Comparison of ENCODE assay signal across 8 cellular contexts in the genomic region with DNA sequence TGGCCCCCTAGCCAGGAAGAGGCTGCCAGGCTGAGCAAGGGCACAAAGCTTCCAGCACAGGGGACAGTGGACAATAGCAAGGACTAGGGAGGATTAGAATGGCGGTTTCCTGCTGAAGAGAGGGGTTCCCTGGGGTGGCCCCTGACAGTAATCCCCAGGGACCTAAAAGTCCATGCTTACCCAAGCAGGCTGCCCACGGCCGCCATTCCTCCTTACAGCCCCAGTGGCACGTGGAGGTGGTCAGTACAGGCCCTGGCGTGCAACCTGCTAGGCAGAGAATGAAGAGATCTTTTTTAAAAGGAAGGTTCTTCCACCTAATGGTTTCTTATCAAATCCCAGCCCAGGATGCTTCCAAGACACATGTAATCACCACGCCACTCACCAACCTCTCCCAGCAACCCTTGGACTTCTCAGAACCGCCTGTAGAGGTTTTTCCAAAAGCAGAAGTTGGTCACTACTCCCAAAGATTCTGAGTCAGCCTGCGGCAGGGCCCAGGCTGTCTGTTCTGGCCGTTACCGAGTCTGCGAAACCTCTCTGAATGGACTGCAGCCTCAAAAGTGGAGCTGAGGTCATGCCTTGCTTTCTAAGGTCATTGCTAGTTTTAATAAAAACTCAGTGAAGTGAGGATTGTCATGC. TPM values are rescaled to one million over a fixed set of nuclear protein-coding genes. Genes with fewer than 3 reads are reported as not detected.
DNase-seq lines count a peak whose midpoint lies in the region; ATAC-seq and TF ChIP-seq lines count a peak whose summit lies in the region.

No MANE protein-coding gene starts in this region.

- intact Hi-C loops in esophagus muscularis mucosa (cut with DNase I) (no loop called here), psoas muscle (cut with DNase I) (no loop called here)

- 78% methylated on average over 11 of the region's 11 CpGs for WGBS in esophagus muscularis mucosa
- WGBS in psoas muscle, 3 donors, result 74 to 84% (median 77%) methylated on average over 11 of the region's 11 CpGs

- H3K36me3 ChIP-seq in GM06990 (ENCODE audit: control insufficient read depth, insufficient read depth, low read length) (peaks cover 15% of the 10 kb centered on the region), Peyer's patch (peaks cover 0 to 22% (median 0%) of the 10 kb centered on the region in 3 donors), esophagus muscularis mucosa (peaks cover 0 to 27% (median 25%) of the 10 kb centered on the region in 4 donors), psoas muscle (ENCODE audit: insufficient read depth in 1 of 2, low read depth in 1 of 2) (peaks cover 0 to 22% of the 10 kb centered on the region in 2 donors)

- peak overlapping the region; percentile 99 for H3K4me3 ChIP-seq in GM06990 (replicated peaks; ENCODE audit: low read depth, low read length)
- H3K4me3 ChIP-seq in Peyer's patch, result peak overlapping the region; percentile 87 to 96 (median 94)
- H3K4me3 ChIP-seq in esophagus muscularis mucosa, result peak overlapping the region; percentile 75 to 98 (median 84)
- peak overlapping the region; percentile 98 for H3K4me3 ChIP-seq in psoas muscle

- ATAC-seq in psoas muscle, result no peak

- peak overlapping the region; percentile 91 to 97 (median 92) for H3K27ac ChIP-seq in Peyer's patch
- peak overlapping the region; percentile 90 to 97 (median 93) for H3K27ac ChIP-seq in esophagus muscularis mucosa (replicated peaks in 1 of 4)
- H3K27ac ChIP-seq in psoas muscle, result peak overlapping the region; percentile 88

- H3K9me3 ChIP-seq in Peyer's patch (no peaks in the 10 kb centered on the region), esophagus muscularis mucosa (no peaks in the 10 kb centered on the region), psoas muscle (no peaks in the 10 kb centered on the region)

- no peak for DNase-seq in GM06990 (ENCODE audit: extremely low read depth, insufficient read length)
- DNase-seq in Peyer's patch, result peak in 1 of 3 donors; percentile 1
- DNase-seq in esophagus muscularis mucosa (ENCODE audit: extremely low spot score), result no peak
- DNase-seq in psoas muscle, result no peak
- no peak for DNase-seq in HK-2 (ENCODE audit: unreplicated experiment)
- DNase-seq in stimulated activated CD4-positive, alpha-beta T cell treated with anti-CD3 and anti-CD28 coated beads, Interleukin-15, amount 100 ng/mL, for 24 hours, result no peak
- DNase-seq in activated CD4-positive, alpha-beta T cell treated with anti-CD3 and anti-CD28 coated beads for 1 hour, result no peak
- DNase-seq in AG08395 (ENCODE audit: low spot score), result no peak

- no peak for TF ChIP-seq CTCF in GM06990 (IDR thresholded peaks at IDR 0.05; ENCODE audit: insufficient read depth, low read length, poor library complexity, severe bottlenecking)
- no peak for TF ChIP-seq CTCF in Peyer's patch (IDR thresholded peaks at IDR 0.05)
- no peak for TF ChIP-seq CTCF in esophagus muscularis mucosa (IDR thresholded peaks at IDR 0.05)
- no peak for TF ChIP-seq CTCF in psoas muscle (IDR thresholded peaks at IDR 0.05)

- H3K4me1 ChIP-seq in Peyer's patch, result peaks cover 0 to 33% (median 13%) of the 10 kb centered on the region in 4 donors
- H3K4me1 ChIP-seq in esophagus muscularis mucosa, result peaks cover 28 to 39% (median 37%) of the 10 kb centered on the region in 4 donors
- peaks cover 29% of the 10 kb centered on the region for H3K4me1 ChIP-seq in psoas muscle

- TF ChIP-seq POLR2A in Peyer's patch (IDR thresholded peaks at IDR 0.05), result no peak
- no peak for TF ChIP-seq POLR2A in esophagus muscularis mucosa (IDR thresholded peaks at IDR 0.05; ENCODE audit: low read depth)

- no peak for TF ChIP-seq EP300 in esophagus muscularis mucosa (IDR thresholded peaks at IDR 0.05)

- H3K27me3 ChIP-seq in GM06990 (replicated peaks; ENCODE audit: control insufficient read depth, insufficient read depth, low read length) (no peaks in the 10 kb centered on the region), Peyer's patch (no peaks in the 10 kb centered on the region), esophagus muscularis mucosa (no peaks in the 10 kb centered on the region), psoas muscle (ENCODE audit: insufficient read depth in 3 of 3, low read length in 2 of 3) (no peaks in the 10 kb centered on the region)

RNA-seq across cellular contexts. Expression of a gene that starts 0.9 kb away (rescaled TPM):
- total RNA-seq in Peyer's patch (10 to 100 TPM; 70.1 to 99.6 (median 80.8) TPM), esophagus muscularis mucosa (10 to 100 TPM; 52.3 to 64.9 (median 60.1) TPM), psoas muscle (10 to 100 TPM; 35.7 to 43.4 (median 39.2) TPM)
- 10 to 100 TPM; 70.9 to 86.2 (median 81.8) TPM for polyA plus RNA-seq in psoas muscle

RNA-seq across cellular contexts. Expression of a gene that starts 5.0 kb away (rescaled TPM):
- total RNA-seq in Peyer's patch (10 to 100 TPM in 3 of 4 donors, 1 to 10 TPM in 1; 6.0 to 19.8 (median 16.2) TPM), esophagus muscularis mucosa (10 to 100 TPM; 11.2 to 24.3 (median 11.9) TPM), psoas muscle (1 to 10 TPM; 3.6 to 6.5 (median 5.1) TPM)
- 1 to 10 TPM; 5.7 to 8.2 (median 7.8) TPM for polyA plus RNA-seq in psoas muscle

RNA-seq across cellular contexts. Expression of a gene that starts 25.7 kb away (rescaled TPM):
- 100 to 1,000 TPM; 243 to 434 (median 392) TPM for total RNA-seq in Peyer's patch
- total RNA-seq in esophagus muscularis mucosa, result 100 to 1,000 TPM; 238 to 392 (median 346) TPM
- 100 to 1,000 TPM; 176 to 328 (median 256) TPM for total RNA-seq in psoas muscle
- 100 to 1,000 TPM; 257 to 612 (median 345) TPM for polyA plus RNA-seq in psoas muscle

RNA-seq across cellular contexts. Expression of a gene that starts 31.9 kb away (rescaled TPM):
- total RNA-seq in Peyer's patch (100 to 1,000 TPM; 206 to 232 (median 224) TPM), esophagus muscularis mucosa (100 to 1,000 TPM; 292 to 354 (median 305) TPM), psoas muscle (100 to 1,000 TPM in 1 of 4 donors, 10 to 100 TPM in 3; 90.2 to 122 (median 92.8) TPM)
- polyA plus RNA-seq in psoas muscle, result 100 to 1,000 TPM; 161 to 271 (median 166) TPM

RNA-seq across cellular contexts. Expression of a gene that starts 41.6 kb away (rescaled TPM):
- under 1 TPM in 2 of 4 donors, not detected in 2; 0.88 to 0.94 TPM for total RNA-seq in Peyer's patch
- 10 to 100 TPM in 1 of 4 donors, 1 to 10 TPM in 3; 6.0 to 11.3 (median 7.8) TPM for total RNA-seq in esophagus muscularis mucosa
- total RNA-seq in psoas muscle, result under 1 TPM; 0.37 to 0.92 (median 0.52) TPM
- polyA plus RNA-seq in psoas muscle, result under 1 TPM; 0.19 to 0.40 (median 0.20) TPM
